24 cellular contexts compared by ENCODE assay signal in the genomic region with DNA sequence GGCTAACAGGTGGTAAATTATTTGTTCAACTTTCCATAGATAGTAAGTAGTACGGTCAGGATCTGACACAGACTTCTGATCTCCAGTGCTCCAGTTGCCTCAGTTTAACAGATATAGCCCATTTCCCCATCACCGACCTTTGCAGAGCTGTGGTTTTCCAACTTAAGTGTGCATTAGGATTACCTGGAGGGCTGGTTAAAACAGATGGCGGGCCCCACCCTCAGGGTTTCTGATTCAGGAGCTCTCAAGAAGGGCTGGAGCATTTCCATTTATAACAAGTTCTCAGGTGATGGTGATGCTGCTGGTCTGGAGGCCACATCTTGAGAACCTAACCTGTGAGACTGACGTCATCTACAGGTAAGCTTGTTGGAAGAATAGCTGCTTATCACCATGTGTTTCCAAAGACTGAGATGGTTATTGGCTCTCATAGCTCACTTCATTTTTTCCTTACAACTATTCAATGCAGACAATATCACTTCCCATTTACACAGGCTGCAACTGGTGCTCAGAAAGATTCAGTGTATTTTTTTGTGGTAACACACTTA.
DNase-seq lines count a peak whose midpoint lies in the region; ATAC-seq, FAIRE-seq and TF ChIP-seq lines count a peak whose summit lies in the region.
"Had no signal": no experiment of that assay in that cellular context is flagged by ENCODE, and none has a peak within 500 bp of the region (broad histone marks: within the 10 kb centered on the region; RNA-seq: fewer than 3 reads in every experiment).

No MANE protein-coding gene starts in this region.

- TF ChIP-seq EP300 in HepG2 (IDR thresholded peaks at IDR 0.05; ENCODE audit: low read depth in 2 of 2, low read length in 2 of 2), result no peak
- TF ChIP-seq EP300 in HepG2 (CRISPR knock-in tag; IDR thresholded peaks at IDR 0.05; ENCODE audit: borderline replicate concordance), result no peak

- no peaks in the 10 kb centered on the region for H3K27me3 Mint-ChIP-seq in endodermal cell (ENCODE audit: insufficient read depth)
- H3K27me3 Mint-ChIP-seq: B cell; CD4-positive, CD25-positive, alpha-beta regulatory T cell had no signal

- H3K9me3 ChIP-seq in HepG2 (ENCODE audit: low read length) (no peaks in the 10 kb centered on the region), right lobe of liver (no peaks in the 10 kb centered on the region), endodermal cell (ENCODE audit: control insufficient read depth, low read length) (no peaks in the 10 kb centered on the region)
- H3K9me3 ChIP-seq: BLaER1, Caco-2 had no signal

- H3K9me3 Mint-ChIP-seq in endodermal cell, result no peaks in the 10 kb centered on the region
- H3K9me3 Mint-ChIP-seq: CD8-positive, alpha-beta T cell had no signal

- no peaks in the 10 kb centered on the region for H3K36me3 ChIP-seq in HepG2 (replicated peaks in 1 of 2; ENCODE audit: control insufficient read depth in 1 of 2, insufficient read depth in 2 of 2, low read length in 2 of 2)
- no peaks in the 10 kb centered on the region for H3K36me3 ChIP-seq in right lobe of liver
- no peaks in the 10 kb centered on the region for H3K36me3 ChIP-seq in endodermal cell (ENCODE audit: control insufficient read depth, insufficient read depth, low read length)
- H3K36me3 ChIP-seq: BLaER1 had no signal

- H3K79me2 ChIP-seq in HepG2 (ENCODE audit: insufficient read depth, low read length), result no peaks in the 10 kb centered on the region

- intact Hi-C loops in HepG2 (cut with micrococcal nuclease; ENCODE audit: unreplicated experiment) (no loop called here), right lobe of liver (cut with DNase I) (no loop called here)

- H2AFZ ChIP-seq in HepG2 (ENCODE audit: low read length), result no peak overlapping the region
- H2AFZ ChIP-seq: GM23248 had no signal

- 0% methylated on average over 4 of the region's 4 CpGs for WGBS in HepG2 (ENCODE audit: low lambda C conversion rate)
- WGBS in right lobe of liver (ENCODE audit: insufficient coverage, low coverage, low lambda C conversion rate, missing lambda C conversion rate), result 70% methylated on average over 3 of the region's 4 CpGs
- WGBS in endodermal cell (ENCODE audit: insufficient coverage in 1 of 2, insufficient read length in 1 of 2), 2 experiments, result 93 to 95% methylated on average over 2 to 4 of the region's 4 CpGs

- no peak for ATAC-seq in HepG2
- ATAC-seq in right lobe of liver, result no peak
- ATAC-seq in HG02870 (IDR thresholded peaks at IDR 0.05; ENCODE audit: unreplicated experiment), result no peak
- ATAC-seq in GM18505 (IDR thresholded peaks at IDR 0.05; ENCODE audit: unreplicated experiment), result no peak
- ATAC-seq: CD8-positive, alpha-beta T cell had no signal

- no TSS peak for BruUV-seq in HepG2 (replicated peaks; lab: Mats Ljungman, UMichigan)

- CTCF ChIA-PET in HepG2 (lab: Yijun Ruan, JAX; ENCODE audit: low intra/inter-chr PET ratio, low total read pairs), result no interaction called here

- H4K20me1 ChIP-seq in HepG2 (ENCODE audit: insufficient read depth, low read length), result no peaks in the 10 kb centered on the region
- H4K20me1 ChIP-seq: BLaER1 had no signal

- TF ChIP-seq POLR2A in HepG2 (IDR thresholded peaks at IDR 0.05; ENCODE audit: insufficient read depth in 1 of 2, low read depth in 2 of 2, low read length in 2 of 2) (no peak), right lobe of liver (IDR thresholded peaks at IDR 0.05) (no peak), GM18505 (IDR thresholded peaks at IDR 0.05; ENCODE audit: borderline replicate concordance, extremely low read depth, insufficient read depth, insufficient read length) (no peak)

- no peaks in the 10 kb centered on the region for H3K4me1 Mint-ChIP-seq in endodermal cell
- H3K4me1 Mint-ChIP-seq: B cell; CD4-positive, CD25-positive, alpha-beta regulatory T cell had no signal

- H3K4me3 ChIP-seq in HepG2 (replicated peaks in 1 of 3; ENCODE audit: insufficient read depth in 1 of 3, low read depth in 2 of 3, low read length in 3 of 3), result no peak overlapping the region
- H3K4me3 ChIP-seq in right lobe of liver, result no peak overlapping the region
- H3K4me3 ChIP-seq in coronary artery, result no peak overlapping the region
- no peak overlapping the region for H3K4me3 ChIP-seq in endodermal cell (ENCODE audit: low read length)
- H3K4me3 ChIP-seq: BLaER1, GM23248 had no signal

- H3K27me3 ChIP-seq in HepG2 (ENCODE audit: control insufficient read depth in 1 of 2, insufficient read depth in 2 of 2, low read length in 2 of 2) (no peaks in the 10 kb centered on the region), right lobe of liver (no peaks in the 10 kb centered on the region), endodermal cell (ENCODE audit: control insufficient read depth, insufficient read depth, low read length, poor library complexity, severe bottlenecking) (no peaks in the 10 kb centered on the region)
- H3K27me3 ChIP-seq: BLaER1 had no signal

- H3K27ac Mint-ChIP-seq in endodermal cell, result no peak overlapping the region
- H3K27ac Mint-ChIP-seq: B cell; CD4-positive, CD25-positive, alpha-beta regulatory T cell; CD8-positive, alpha-beta T cell had no signal

- in situ Hi-C loops in HepG2 (cut with HindIII; ENCODE audit: extremely low pct_ligation_motif_present, low pct_unique_long_range_greater_than_20kb), result no loop called here

- H3K36me3 Mint-ChIP-seq in endodermal cell (ENCODE audit: low read depth), result no peaks in the 10 kb centered on the region
- H3K36me3 Mint-ChIP-seq: CD4-positive, CD25-positive, alpha-beta regulatory T cell; CD8-positive, alpha-beta T cell had no signal

- TF ChIP-seq CTCF in HepG2 (CRISPR knock-in tag; IDR thresholded peaks at IDR 0.05), result no peak
- TF ChIP-seq CTCF in right lobe of liver (IDR thresholded peaks at IDR 0.05), result no peak
- TF ChIP-seq CTCF in coronary artery (IDR thresholded peaks at IDR 0.05), result no peak
- no peak for TF ChIP-seq CTCF in endodermal cell (conservative IDR thresholded peaks at IDR 0.05)

- no peak for FAIRE-seq in HepG2 (lab: Jason Lieb, UNC)
- FAIRE-seq: A204.1, GM12891, GM19239, H1 had no signal

- no peak for TF ChIP-seq RAD21 in HepG2 (CRISPR knock-in tag; IDR thresholded peaks at IDR 0.05)

- H3K4me1 ChIP-seq in HepG2 (ENCODE audit: insufficient read depth, low read length), result no peaks in the 10 kb centered on the region
- H3K4me1 ChIP-seq in right lobe of liver, result no peaks in the 10 kb centered on the region
- no peaks in the 10 kb centered on the region for H3K4me1 ChIP-seq in endodermal cell (ENCODE audit: control insufficient read depth, insufficient read depth, low read length)
- H3K4me1 ChIP-seq: BLaER1, Caco-2 had no signal

- no peak overlapping the region for H3K27ac ChIP-seq in HepG2 (ENCODE audit: extremely low read length, insufficient read depth, low read length)
- no peak overlapping the region for H3K27ac ChIP-seq in right lobe of liver
- no peak overlapping the region for H3K27ac ChIP-seq in coronary artery
- no peak overlapping the region for H3K27ac ChIP-seq in endodermal cell (ENCODE audit: low read depth, low read length)
- H3K27ac ChIP-seq: 22Rv1, BLaER1, C4-2B, GM23248 had no signal

- POLR2A ChIA-PET in HepG2 (lab: Yijun Ruan, JAX), result no interaction called here

- no peak overlapping the region for H3K4me2 ChIP-seq in HepG2 (ENCODE audit: low read depth, low read length)
- H3K4me2 ChIP-seq: BLaER1 had no signal

- H3K4me3 Mint-ChIP-seq in endodermal cell, result no peak overlapping the region
- H3K4me3 Mint-ChIP-seq: B cell; CD4-positive, CD25-positive, alpha-beta regulatory T cell; CD8-positive, alpha-beta T cell had no signal

- no peak overlapping the region for H3K9ac ChIP-seq in HepG2 (ENCODE audit: insufficient read depth, low read depth, low read length)
- H3K9ac ChIP-seq in endodermal cell (ENCODE audit: extremely low read depth, low read length, poor library complexity, severe bottlenecking), result no peak overlapping the region
- H3K9ac ChIP-seq: BLaER1, GM23248 had no signal

- DNase-seq in HepG2 (ENCODE audit: low spot score) (no peak), right lobe of liver (no peak), NCI-H82 (lab: John Stamatoyannopoulos, UW) (peak; percentile 85), coronary artery (ENCODE audit: low spot score) (peak; percentile 26), endodermal cell (no peak), MV-4-11 (lab: John Stamatoyannopoulos, UW) (no peak)
- DNase-seq: Caco-2; CD4-positive, CD25-positive, alpha-beta regulatory T cell; CD8-positive, alpha-beta T cell; DMS153; GF-D8; GM23248; H7; HCEC 1CT had no signal

TF ChIP-seq in HepG2, 621 proteins besides CTCF, POLR2A, EP300 and RAD21:
- no peak for TF ChIP-seq TGIF2 (CRISPR knock-in tag; IDR thresholded peaks at IDR 0.05)
- peak; percentile 90 for TF ChIP-seq CREB1 (IDR thresholded peaks at IDR 0.05)
- TF ChIP-seq CREB1 (CRISPR knock-in tag; IDR thresholded peaks at IDR 0.05), result no peak
- TF ChIP-seq ZSCAN22 (CRISPR knock-in tag; IDR thresholded peaks at IDR 0.05), result no peak
- TF ChIP-seq MTF1 (CRISPR knock-in tag; IDR thresholded peaks at IDR 0.05), result no peak
- TF ChIP-seq RBM22 (optimal IDR thresholded peaks at IDR 0.05; ENCODE audit: low read length), result no peak
- TF ChIP-seq ATF7 (IDR thresholded peaks at IDR 0.05), result peak; percentile 93
- no peak for TF ChIP-seq ATF7 (CRISPR knock-in tag; IDR thresholded peaks at IDR 0.05)
- TF ChIP-seq, protein P1, sequence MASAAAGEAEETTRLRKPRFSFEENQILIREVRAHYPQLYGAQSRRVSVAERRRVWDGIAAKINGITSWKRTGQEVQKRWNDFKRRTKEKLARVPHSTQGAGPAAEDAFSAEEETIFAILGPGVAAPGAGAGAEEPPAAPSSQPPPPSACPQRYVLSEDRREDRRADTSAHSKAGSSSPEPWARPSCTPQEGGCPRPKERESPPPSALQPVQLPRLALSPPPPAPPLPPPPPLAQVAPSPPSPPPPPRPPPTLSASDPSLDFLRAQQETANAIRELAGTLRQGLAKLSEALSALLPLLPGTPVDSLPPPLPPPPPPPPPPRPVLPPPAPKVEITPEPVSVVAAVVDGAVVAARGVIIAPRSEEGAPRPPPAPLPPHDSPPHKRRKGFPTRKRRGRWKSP (CRISPR knock-in tag; IDR thresholded peaks at IDR 0.05), result no peak

Comparison
In these comparisons a context has a peak if more than half of its experiments do, and no peak if none do; other contexts are left out.
1. DNase-seq: peak in NCI-H82 (single experiment) and coronary artery (single experiment); none in HepG2 (single experiment), right lobe of liver (0 of 3), endodermal cell (single experiment) and MV-4-11 (single experiment).